In the genomic region with DNA sequence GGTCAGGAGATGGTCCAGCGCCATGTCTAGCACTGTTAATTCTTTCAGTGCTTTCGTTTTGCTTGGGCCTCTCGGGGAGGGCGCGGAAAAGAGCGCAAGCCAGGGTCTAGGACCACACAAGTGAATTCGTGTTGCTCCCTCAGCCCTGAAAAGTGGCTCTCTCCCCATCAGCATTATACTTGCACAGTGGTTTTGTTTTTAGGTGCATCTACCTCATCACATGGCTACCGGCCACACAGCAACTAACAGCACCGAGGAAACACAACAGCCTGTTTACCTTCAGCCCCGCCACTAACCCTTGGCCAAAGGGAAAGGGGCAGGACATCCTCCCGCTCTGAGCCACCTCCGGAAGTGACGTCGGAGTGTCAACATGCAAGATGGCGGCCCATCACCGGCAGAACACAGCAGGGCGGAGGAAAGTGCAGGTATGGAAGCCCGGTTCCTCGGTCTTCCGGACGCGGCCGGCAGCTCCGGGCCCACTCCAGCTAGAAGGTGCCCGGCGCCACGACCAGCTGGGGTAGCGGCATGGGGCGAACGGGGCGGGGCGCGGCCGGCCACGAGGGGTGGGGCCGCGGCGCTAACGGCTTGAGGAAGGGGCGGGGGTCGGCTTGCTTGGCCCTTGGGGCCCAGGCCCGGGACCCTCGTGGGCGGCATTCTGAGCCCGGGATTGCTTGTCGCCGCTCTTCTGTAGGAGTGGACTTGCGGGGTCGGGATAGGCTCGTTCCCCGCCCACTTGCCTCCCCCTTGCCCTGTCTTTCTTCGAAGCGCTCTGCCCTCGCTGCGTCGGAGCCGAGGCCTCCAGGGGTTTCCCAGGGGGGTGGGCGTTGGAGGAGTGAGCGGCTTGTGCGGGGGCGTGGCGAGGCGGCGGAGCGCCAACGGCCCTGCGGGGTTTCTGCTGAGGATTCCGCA, we compare ENCODE assay signal across 8 cellular contexts. TPM values are rescaled to one million over a fixed set of nuclear protein-coding genes. Genes with fewer than 3 reads are reported as not detected.
DNase-seq lines count a peak whose midpoint lies in the region; ATAC-seq, FAIRE-seq and TF ChIP-seq lines count a peak whose summit lies in the region.

A gene (minus strand): TSS at position 296 of the 909 bp plus-strand sequence. CDS start 101,582 bp downstream, outside the sequence.
A gene (plus strand): TSS at position 368 of the 909 bp plus-strand sequence. CDS start 10 bp downstream, at position 378.

- no peaks in the 10 kb centered on the region for H3K36me3 ChIP-seq in MM.1S (replicated peaks; ENCODE audit: insufficient read depth, low read length)
- no peaks in the 10 kb centered on the region for H3K36me3 ChIP-seq in stomach

- no peaks in the 10 kb centered on the region for H3K9me3 ChIP-seq in MM.1S (replicated peaks; ENCODE audit: insufficient read depth, low read length)
- no peaks in the 10 kb centered on the region for H3K9me3 ChIP-seq in stomach

- no peaks in the 10 kb centered on the region for H3F3A ChIP-seq in MM.1S (ENCODE audit: insufficient read depth, low read length)

- no peaks in the 10 kb centered on the region for H3K27me3 ChIP-seq in MM.1S (replicated peaks; ENCODE audit: insufficient read depth, low read length)
- H3K27me3 ChIP-seq in foreskin keratinocyte: peaks cover 3% of the 10 kb centered on the region
- H3K27me3 ChIP-seq in stomach: no peaks in the 10 kb centered on the region

- H3K9me2 ChIP-seq in MM.1S (replicated peaks; ENCODE audit: insufficient read depth, low read length): no peaks in the 10 kb centered on the region

- peak within 1 kb of the TSS; percentile 75 for H3K27ac ChIP-seq in MM.1S (ENCODE audit: low read length)
- peak within 1 kb of the TSS; percentile 77 for H3K27ac ChIP-seq in foreskin keratinocyte
- peak within 1 kb of the TSS; percentile 79 to 93 (median 90) for H3K27ac ChIP-seq in stomach

- H3K36me3 Mint-ChIP-seq in neural crest cell (ENCODE audit: low read depth): no peaks in the 10 kb centered on the region

- TF ChIP-seq EP300 in stomach (IDR thresholded peaks at IDR 0.05): peak; percentile 31

- peaks cover 24% of the 10 kb centered on the region for H3K27me3 Mint-ChIP-seq in neural crest cell (ENCODE audit: low read depth)

- H3K4me2 ChIP-seq in MM.1S (ENCODE audit: low read depth, low read length): peak within 1 kb of the TSS; percentile 94

- FAIRE-seq in G401.6 (lab: Jason Lieb, UNC): peak; percentile 77

- H3K4me1 ChIP-seq in MM.1S (ENCODE audit: low read length) (peaks cover 5% of the 10 kb centered on the region; the same call in 1 of the 2 replicates), foreskin keratinocyte (peaks cover 6% of the 10 kb centered on the region), stomach (peaks cover 10 to 46% (median 32%) of the 10 kb centered on the region in 4 donors)

- H3K9ac ChIP-seq in MM.1S (ENCODE audit: low read length): peak within 1 kb of the TSS; percentile 89

- DNase-seq in HCEC 1CT: peak; percentile 85
- DNase-seq in MM.1S: peak; percentile 96
- peak; percentile 70 for DNase-seq in SHP77 treated with DMSO at 0.1 percent for 48 hours (lab: John Stamatoyannopoulos, UW)
- peak; percentile 88 for DNase-seq in activated gamma-delta T cell treated with anti-CD3 and anti-CD28 coated beads, Interleukin-2, amount 50 U/mL, for 16 hours (ENCODE audit: low read depth)
- DNase-seq in foreskin keratinocyte: peak; percentile 66 to 80
- peak; percentile 82 for DNase-seq in neural crest cell (ENCODE audit: low read depth, low spot score)
- DNase-seq in stomach: peak; percentile 96

- H3K27ac Mint-ChIP-seq in neural crest cell (ENCODE audit: unreplicated experiment): peak within 1 kb of the TSS; percentile 97

- H3K9me3 Mint-ChIP-seq in neural crest cell: no peaks in the 10 kb centered on the region

- no peak for TF ChIP-seq CTCF in MM.1S (IDR thresholded peaks at IDR 0.05; ENCODE audit: low read length)
- TF ChIP-seq CTCF in foreskin keratinocyte (conservative IDR thresholded peaks at IDR 0.05): no peak
- no peak for TF ChIP-seq CTCF in neural crest cell (conservative IDR thresholded peaks at IDR 0.05)
- TF ChIP-seq CTCF in stomach (IDR thresholded peaks at IDR 0.05): no peak

- peak; percentile 99 for ATAC-seq in foreskin keratinocyte

- H4K20me1 ChIP-seq in MM.1S (ENCODE audit: insufficient read depth, low read length): no peaks in the 10 kb centered on the region

- H2AFZ ChIP-seq in MM.1S (ENCODE audit: low read length): peak within 1 kb of the TSS; percentile 77

- peaks cover 47% of the 10 kb centered on the region for H3K79me2 ChIP-seq in MM.1S (ENCODE audit: low read length)

- H3K4me3 Mint-ChIP-seq in neural crest cell: peak within 1 kb of the TSS; percentile 94

- H3K4me1 Mint-ChIP-seq in neural crest cell: peaks cover 31% of the 10 kb centered on the region

- 0 to 1% (median 0%) methylated on average over 30 to 68 of the region's 68 CpGs for WGBS in stomach, 5 donors

- H3K4me3 ChIP-seq in MM.1S (ENCODE audit: low read length) (peak within 1 kb of the TSS; percentile 69), stomach (peak within 1 kb of the TSS; percentile 91 to 100 (median 98))

- intact Hi-C loops in stomach (cut with DNase I; ENCODE audit: low total_unique reads): no loop called here

- peak in 1 of 4 donors; percentile 58 for TF ChIP-seq POLR2A in stomach (IDR thresholded peaks at IDR 0.05)

RNA-seq across cellular contexts. Expression of the first gene that starts in this region (rescaled TPM):
- total RNA-seq in foreskin keratinocyte (not detected in 2 replicates), neural crest cell (0.48 and 0.63 TPM in 2 replicates), stomach (1 to 10 TPM in 1 of 5 donors, under 1 TPM in 1, not detected in 3; 0.14 to 1.1 TPM)
- polyA plus RNA-seq in foreskin keratinocyte (not detected in 2 replicates), stomach (under 1 TPM in 1 of 3 donors, not detected in 2; 0.15 TPM)

RNA-seq across cellular contexts. Expression of the second gene that starts in this region (rescaled TPM):
- total RNA-seq in foreskin keratinocyte: 18.3 and 20.0 TPM in 2 replicates
- polyA plus RNA-seq in foreskin keratinocyte: 7.0 and 7.2 TPM in 2 replicates
- total RNA-seq in neural crest cell: 44.7 and 47.2 TPM in 2 replicates
- total RNA-seq in stomach: 10 to 100 TPM in 3 of 5 donors, 1 to 10 TPM in 2; 4.3 to 89.7 (median 17.0) TPM
- polyA plus RNA-seq in stomach: 10 to 100 TPM; 11.6 to 15.1 (median 11.6) TPM

Comparison
In these comparisons a context has a peak if more than half of its experiments do, and no peak if none do; other contexts are left out.
1. Peak in every context shown above with its lines: DNase-seq, ATAC-seq, H3K4me3 ChIP-seq and H3K27ac ChIP-seq.